8 cellular contexts compared by ENCODE assay signal in the genomic region with DNA sequence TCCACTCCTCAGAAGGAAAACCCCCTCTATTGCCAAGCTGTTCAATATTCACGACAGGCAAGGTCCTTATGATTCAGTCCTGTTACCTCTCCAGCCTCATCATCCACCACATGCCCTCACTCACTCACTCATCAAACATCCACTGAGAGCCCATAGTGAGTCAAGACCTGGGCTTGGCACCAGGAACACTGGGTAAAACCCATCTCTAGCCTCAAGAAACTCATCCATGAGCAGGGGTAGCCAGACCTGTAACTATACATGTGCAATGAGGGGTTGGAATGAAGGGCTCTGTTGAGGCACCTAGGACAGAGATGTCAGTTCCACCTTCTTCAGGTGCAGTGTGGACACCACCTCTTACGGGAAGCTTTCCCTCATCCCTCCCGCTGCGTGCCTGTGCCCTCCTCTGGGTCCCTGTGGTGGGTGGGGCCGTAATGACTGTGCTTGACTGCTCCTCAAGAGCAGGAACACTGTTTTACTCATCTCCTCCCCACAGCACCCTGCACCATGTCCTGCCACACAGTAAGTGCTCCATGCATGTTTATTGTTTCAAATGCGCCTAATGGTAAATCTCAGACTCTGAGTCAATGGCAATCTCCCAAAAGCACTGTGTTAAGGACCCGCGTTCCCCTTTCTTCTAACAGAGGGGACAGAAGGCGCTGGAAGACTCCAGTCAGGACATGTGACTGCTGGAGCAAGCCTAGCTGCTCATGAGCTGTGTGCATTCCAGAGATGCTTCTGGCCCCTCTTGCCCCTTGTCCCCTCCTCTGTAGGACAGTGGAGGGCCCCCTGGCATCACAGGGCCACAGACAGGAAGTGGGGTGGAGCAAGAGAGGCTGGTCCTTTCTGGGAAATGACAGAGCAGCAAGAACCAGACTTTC.
DNase-seq lines count a peak whose midpoint lies in the region; ATAC-seq, FAIRE-seq and TF ChIP-seq lines count a peak whose summit lies in the region.

No MANE protein-coding gene starts in this region.

- intact Hi-C loops in Right ventricle myocardium inferior (cut with DNase I): no loop called here

- H3K79me2 ChIP-seq in osteoblast (ENCODE audit: insufficient read depth, low read length): peaks cover 39% of the 10 kb centered on the region

- no peaks in the 10 kb centered on the region for H3K9me3 ChIP-seq in cardiac muscle cell (ENCODE audit: low read depth)
- H3K9me3 ChIP-seq in osteoblast (ENCODE audit: low read depth, low read length): no peaks in the 10 kb centered on the region

- FAIRE-seq in RCC 7860 (lab: Jason Lieb, UNC): peak; percentile 87

- DNase-seq in cardiac muscle cell (ENCODE audit: low read depth in 1 of 2, low spot score in 1 of 2) (peak; percentile 54 to 64), Right ventricle myocardium inferior (ENCODE audit: missing footprints) (no peak), RCC 7860 (ENCODE audit: low spot score) (peak; percentile 96), dermis blood vessel endothelial cell (peak; percentile 27), osteoblast (ENCODE audit: insufficient read length, low spot score, missing footprints) (peak; percentile 88), epidermal melanocyte (ENCODE audit: insufficient read length, low spot score) (no peak), SIG-M5 (lab: John Stamatoyannopoulos, UW) (no peak)

- H3K27me3 ChIP-seq in cardiac muscle cell (no peaks in the 10 kb centered on the region), osteoblast (ENCODE audit: insufficient read depth, low read length) (no peaks in the 10 kb centered on the region)

- H3K36me3 ChIP-seq in cardiac muscle cell (no peaks in the 10 kb centered on the region), osteoblast (ENCODE audit: insufficient read depth, low read length) (no peaks in the 10 kb centered on the region)

- TF ChIP-seq CTCF in cardiac muscle cell (IDR thresholded peaks at IDR 0.05; ENCODE audit: low read depth, low read length) (no peak), osteoblast (IDR thresholded peaks at IDR 0.05; ENCODE audit: extremely low read depth, low read depth, low read length) (no peak)

- H3K27ac ChIP-seq in cardiac muscle cell (peak overlapping the region; percentile 93), osteoblast (ENCODE audit: low read depth, low read length) (peak overlapping the region; percentile 99)

- ATAC-seq in Right ventricle myocardium inferior (no peak), GM18861 (IDR thresholded peaks at IDR 0.05; ENCODE audit: unreplicated experiment) (no peak)

- H3K4me1 ChIP-seq in cardiac muscle cell (ENCODE audit: low read depth) (peaks cover 48% of the 10 kb centered on the region), osteoblast (ENCODE audit: insufficient read depth, low read length) (peaks cover 53% of the 10 kb centered on the region)

- H3K4me2 ChIP-seq in osteoblast (ENCODE audit: insufficient read depth, low read length): peak overlapping the region; percentile 69

- H3K4me3 ChIP-seq in cardiac muscle cell (no peak overlapping the region), osteoblast (ENCODE audit: insufficient read depth, low read length) (peak overlapping the region; percentile 18)

- H2AFZ ChIP-seq in osteoblast (ENCODE audit: low read length): no peak overlapping the region

- H4K20me1 ChIP-seq in osteoblast (ENCODE audit: insufficient read depth, low read length): no peaks in the 10 kb centered on the region

Comparison
In these comparisons a context has a peak if more than half of its experiments do, and no peak if none do; other contexts are left out.
1. DNase-seq: peak in cardiac muscle cell (2 of 2), RCC 7860 (single experiment), dermis blood vessel endothelial cell (single experiment) and osteoblast (single experiment); none in Right ventricle myocardium inferior (single experiment), epidermal melanocyte (single experiment) and SIG-M5 (single experiment).